ENCODE assay signal across 1 cellular context in genomic region chr1:54764132-54764921, GRCh38.
TF ChIP-seq lines count a peak whose summit lies in the region.

PARS2 (minus strand) TSS chr1:54764523; CDS start chr1:54759161, 5,362 bp downstream.

TF ChIP-seq in K562, 482 proteins besides CTCF, POLR2A, EP300 and RAD21 (continued from another document and continues in another):
- TF ChIP-seq CHAMP1 (IDR thresholded peaks at IDR 0.05) (no peak), PRDM10 (IDR thresholded peaks at IDR 0.05; ENCODE audit: partially characterized antibody) (no peak), ATF6 (CRISPR knock-in tag; IDR thresholded peaks at IDR 0.05) (no peak), E4F1 (CRISPR knock-in tag; IDR thresholded peaks at IDR 0.05; ENCODE audit: borderline replicate concordance) (no peak), ZNF41 (CRISPR knock-in tag; conservative IDR thresholded peaks at IDR 0.05) (no peak), ZNF592 (IDR thresholded peaks at IDR 0.05) (no peak), ARNT (IDR thresholded peaks at IDR 0.05) (no peak), FOXP1 (CRISPR knock-in tag; IDR thresholded peaks at IDR 0.05) (no peak), ZNF444 (CRISPR knock-in tag; IDR thresholded peaks at IDR 0.05) (no peak), ZNF143 (CRISPR knock-in tag; IDR thresholded peaks at IDR 0.05) (no peak), ZFP1 (CRISPR knock-in tag; IDR thresholded peaks at IDR 0.05) (no peak), ZNF609 (CRISPR knock-in tag; IDR thresholded peaks at IDR 0.05; ENCODE audit: borderline replicate concordance) (no peak), EZH2 (IDR thresholded peaks at IDR 0.05; ENCODE audit: borderline replicate concordance, low read depth, low read length) (no peak), TRIM28 (IDR thresholded peaks at IDR 0.05) (no peak), ZNF212 (CRISPR knock-in tag; IDR thresholded peaks at IDR 0.05) (no peak), ZBTB40 (IDR thresholded peaks at IDR 0.05) (peak; percentile 98), ZBTB40 (CRISPR knock-in tag; IDR thresholded peaks at IDR 0.05) (no peak)
